Comparison of ENCODE assay signal across 2 cellular contexts in genomic region chr19:5864013-5864720, GRCh38.
TF ChIP-seq lines count a peak whose summit lies in the region.

No MANE protein-coding gene starts in this region.

TF ChIP-seq in WTC11, 78 proteins besides CTCF, POLR2A, EP300 and RAD21 (continues in another document):
- no peak for TF ChIP-seq ZNF425 (CRISPR knock-in tag; conservative IDR thresholded peaks at IDR 0.05)
- TF ChIP-seq ESRRA (CRISPR knock-in tag; IDR thresholded peaks at IDR 0.05; ENCODE audit: borderline replicate concordance): no peak
- TF ChIP-seq CBFB (CRISPR knock-in tag; IDR thresholded peaks at IDR 0.05; ENCODE audit: low read depth): no peak
- no peak for TF ChIP-seq HMGA2 (CRISPR knock-in tag; IDR thresholded peaks at IDR 0.05)
- TF ChIP-seq RORB (CRISPR knock-in tag; IDR thresholded peaks at IDR 0.05): no peak
- TF ChIP-seq JAZF1 (CRISPR knock-in tag; IDR thresholded peaks at IDR 0.05): no peak
- TF ChIP-seq SOX15 (CRISPR knock-in tag; IDR thresholded peaks at IDR 0.05): no peak
- no peak for TF ChIP-seq CREB1 (CRISPR knock-in tag; IDR thresholded peaks at IDR 0.05)
- no peak for TF ChIP-seq E2F1 (CRISPR knock-in tag; IDR thresholded peaks at IDR 0.05)
- no peak for TF ChIP-seq IRF1 (CRISPR knock-in tag; IDR thresholded peaks at IDR 0.05)
- TF ChIP-seq AFF4 (CRISPR knock-in tag; IDR thresholded peaks at IDR 0.05; ENCODE audit: borderline replicate concordance): no peak
- TF ChIP-seq CDX4 (CRISPR knock-in tag; IDR thresholded peaks at IDR 0.05; ENCODE audit: borderline replicate concordance): no peak
- TF ChIP-seq ATF3 (CRISPR knock-in tag; conservative IDR thresholded peaks at IDR 0.05): no peak
- no peak for TF ChIP-seq ELF4 (CRISPR knock-in tag; IDR thresholded peaks at IDR 0.05; ENCODE audit: low read depth)
- TF ChIP-seq ZBTB43 (CRISPR knock-in tag; IDR thresholded peaks at IDR 0.05): no peak
- TF ChIP-seq ZMAT4 (CRISPR knock-in tag; IDR thresholded peaks at IDR 0.05): no peak
- TF ChIP-seq NR2C2 (CRISPR knock-in tag; IDR thresholded peaks at IDR 0.05): no peak

TF ChIP-seq in K562, 482 proteins besides CTCF, POLR2A, EP300 and RAD21:
- no peak for TF ChIP-seq ZBTB49 (CRISPR knock-in tag; IDR thresholded peaks at IDR 0.05; ENCODE audit: borderline replicate concordance)
- no peak for TF ChIP-seq MIER1 (IDR thresholded peaks at IDR 0.05; ENCODE audit: low read depth)
- TF ChIP-seq XRCC5 (IDR thresholded peaks at IDR 0.05; ENCODE audit: low read depth, low read length): no peak
- no peak for TF ChIP-seq CHAMP1 (IDR thresholded peaks at IDR 0.05)
- TF ChIP-seq RBBP5 (IDR thresholded peaks at IDR 0.05; ENCODE audit: borderline replicate concordance, insufficient read depth, low read length, poor library complexity, severe bottlenecking): no peak
- no peak for TF ChIP-seq CBX2 (IDR thresholded peaks at IDR 0.05; ENCODE audit: insufficient read depth, low read length, poor library complexity, severe bottlenecking)
- no peak for TF ChIP-seq RFX7 (CRISPR knock-in tag; IDR thresholded peaks at IDR 0.05)
- peak; percentile 11 for TF ChIP-seq RBM25 (IDR thresholded peaks at IDR 0.05; ENCODE audit: low read depth, low read length, severe bottlenecking)
- no peak for TF ChIP-seq HDAC8 (tag; IDR thresholded peaks at IDR 0.05)
- no peak for TF ChIP-seq RNF2 (IDR thresholded peaks at IDR 0.05)
- TF ChIP-seq BCOR (IDR thresholded peaks at IDR 0.05): peak; percentile 53
- TF ChIP-seq ZFP36 (IDR thresholded peaks at IDR 0.05; ENCODE audit: low read depth, low read length, partially characterized antibody): peak; percentile 50
- TF ChIP-seq ZNF444 (CRISPR knock-in tag; IDR thresholded peaks at IDR 0.05): no peak
